8 cellular contexts compared by ENCODE assay signal in genomic region chr3:70981252-70981933, GRCh38.
DNase-seq lines count a peak whose midpoint lies in the region; ATAC-seq lines count a peak whose summit lies in the region.

No MANE protein-coding gene starts in this region.

- in situ Hi-C loops in KBM-7 (cut with MboI; ENCODE audit: low pct_unique_long_range_greater_than_20kb, low sequenced_read_pairs) = no loop called here

- peaks cover 41% of the 10 kb centered on the region for H3K4me1 Mint-ChIP-seq in T-helper 17 cell

- H3K27me3 Mint-ChIP-seq in T-helper 17 cell = no peaks in the 10 kb centered on the region

- intact Hi-C loops in Right ventricle myocardium superior (cut with DNase I) = no loop called here

- DNase-seq in D341Med (ENCODE audit: low spot score) = peak; percentile 47
- DNase-seq in T-helper 17 cell = no peak
- no peak for DNase-seq in Right ventricle myocardium superior
- peak; percentile 90 for DNase-seq in retina
- DNase-seq in KBM-7 = no peak
- DNase-seq in kidney glomerular epithelial cell (lab: John Stamatoyannopoulos, UW) = no peak
- DNase-seq in effector CD8-positive, alpha-beta T cell (lab: John Stamatoyannopoulos, UW) = no peak

- H3K27ac Mint-ChIP-seq in T-helper 17 cell = peak overlapping the region; percentile 95

- H3K4me3 Mint-ChIP-seq in T-helper 17 cell = peak overlapping the region; percentile 43

- ATAC-seq in T-helper 17 cell (no peak), Right ventricle myocardium superior (ENCODE audit: poor library complexity) (peak; percentile 56), HG02973 (IDR thresholded peaks at IDR 0.05; ENCODE audit: unreplicated experiment) (no peak)

- H3K36me3 Mint-ChIP-seq in T-helper 17 cell (ENCODE audit: low read depth) = peaks cover 6% of the 10 kb centered on the region

- no peaks in the 10 kb centered on the region for H3K9me3 ChIP-seq in T-helper 17 cell (ENCODE audit: control insufficient read depth, low read length, poor library complexity, severe bottlenecking)

Comparison
In these comparisons a context has a peak if more than half of its experiments do, and no peak if none do; other contexts are left out.
1. DNase-seq: peak in D341Med (single experiment) and retina (single experiment); none in T-helper 17 cell (0 of 3), Right ventricle myocardium superior (single experiment), KBM-7 (single experiment), kidney glomerular epithelial cell (single experiment) and effector CD8-positive, alpha-beta T cell (single experiment).